ENCODE assay signal across 9 cellular contexts in genomic region chr5:157366741-157367684, GRCh38.
DNase-seq lines count a peak whose midpoint lies in the region; ATAC-seq and TF ChIP-seq lines count a peak whose summit lies in the region.
"Had no signal": no experiment of that assay in that cellular context is flagged by ENCODE, and none has a peak within 500 bp of the region (broad histone marks: within the 10 kb centered on the region; RNA-seq: fewer than 3 reads in every experiment).

No MANE protein-coding gene starts in this region.

- no peak overlapping the region for H3K4me3 ChIP-seq in tibial artery

- intact Hi-C loops in tibial artery (cut with DNase I; ENCODE audit: low total_unique reads) = loop anchor here (1.0 to 5.0 kb wide), 2 partner anchors 110 to 351 kb away; no protein-coding TSS in a partner anchor

- H3K9me3 Mint-ChIP-seq in activated T-cell treated with anti-CD3 and anti-CD28 coated beads, Interleukin-2, amount 50 U/mL, for 24 hours = no peaks in the 10 kb centered on the region
- H3K9me3 Mint-ChIP-seq in activated T-cell treated with anti-CD3 and anti-CD28 coated beads, Interleukin-2, amount 50 U/mL, for 4 hours = no peaks in the 10 kb centered on the region
- no peaks in the 10 kb centered on the region for H3K9me3 Mint-ChIP-seq in activated naive CD8-positive, alpha-beta T cell treated with anti-CD3 and anti-CD28 coated beads for 36 hours
- H3K9me3 Mint-ChIP-seq: T-helper 1 cell treated with Interleukin-12 subunit alpha and Interleukin-12 subunit beta and Interleukin-4 antibody, amounts not matched to agents 30 μg/mL and 1 μg/mL, for 36 hours had no signal

- no peaks in the 10 kb centered on the region for H3K27me3 ChIP-seq in tibial artery

- peaks cover 20% of the 10 kb centered on the region for H3K4me1 Mint-ChIP-seq in activated T-cell treated with anti-CD3 and anti-CD28 coated beads, Interleukin-2, amount 50 U/mL, for 24 hours (ENCODE audit: low read depth)
- H3K4me1 Mint-ChIP-seq in activated T-cell treated with anti-CD3 and anti-CD28 coated beads, Interleukin-2, amount 50 U/mL, for 4 hours (ENCODE audit: low read depth) = peaks cover 1% of the 10 kb centered on the region
- peaks cover 6% of the 10 kb centered on the region for H3K4me1 Mint-ChIP-seq in activated naive CD8-positive, alpha-beta T cell treated with anti-CD3 and anti-CD28 coated beads for 36 hours

- H3K36me3 Mint-ChIP-seq in activated T-cell treated with anti-CD3 and anti-CD28 coated beads, Interleukin-2, amount 50 U/mL, for 24 hours (ENCODE audit: low read depth) = peaks cover 94% of the 10 kb centered on the region
- peaks cover 53% of the 10 kb centered on the region for H3K36me3 Mint-ChIP-seq in activated T-cell treated with anti-CD3 and anti-CD28 coated beads, Interleukin-2, amount 50 U/mL, for 4 hours (ENCODE audit: insufficient read depth)
- peaks cover 27% of the 10 kb centered on the region for H3K36me3 Mint-ChIP-seq in activated naive CD8-positive, alpha-beta T cell treated with anti-CD3 and anti-CD28 coated beads for 36 hours

- peak overlapping the region; percentile 83 for H3K27ac Mint-ChIP-seq in activated T-cell treated with anti-CD3 and anti-CD28 coated beads, Interleukin-2, amount 50 U/mL, for 24 hours
- H3K27ac Mint-ChIP-seq in activated naive CD8-positive, alpha-beta T cell treated with anti-CD3 and anti-CD28 coated beads for 36 hours = peak overlapping the region; percentile 68
- H3K27ac Mint-ChIP-seq: T-helper 1 cell treated with Interleukin-12 subunit alpha and Interleukin-12 subunit beta and Interleukin-4 antibody, amounts not matched to agents 30 μg/mL and 1 μg/mL, for 36 hours had no signal

- H3K9me3 ChIP-seq in tibial artery = no peaks in the 10 kb centered on the region

- no peak for ATAC-seq in activated T-cell treated with anti-CD3 and anti-CD28 coated beads, Interleukin-2, amount 50 U/mL, for 4 hours
- no peak for ATAC-seq in GM18519 (IDR thresholded peaks at IDR 0.05; ENCODE audit: low FRiP score, unreplicated experiment)
- no peak for ATAC-seq in HG03039 (IDR thresholded peaks at IDR 0.05; ENCODE audit: unreplicated experiment)

- H3K36me3 ChIP-seq in tibial artery = no peaks in the 10 kb centered on the region

- TF ChIP-seq CTCF in tibial artery (IDR thresholded peaks at IDR 0.05) = peak; percentile 71 to 76

- no peak for DNase-seq in activated T-cell treated with anti-CD3 and anti-CD28 coated beads, Interleukin-2, amount 50 U/mL, for 24 hours
- DNase-seq in activated T-cell treated with anti-CD3 and anti-CD28 coated beads, Interleukin-2, amount 50 U/mL, for 4 hours = no peak
- DNase-seq in activated naive CD8-positive, alpha-beta T cell treated with anti-CD3 and anti-CD28 coated beads for 36 hours = no peak
- DNase-seq in iPS-NIHi7 (ENCODE audit: extremely low spot score) = peak; percentile 79
- peak in 1 of 2 donors; percentile 46 for DNase-seq in tibial artery
- DNase-seq in NCI-H1105 treated with DMSO at 0.1 percent for 48 hours (lab: John Stamatoyannopoulos, UW) = no peak

- H3K27me3 Mint-ChIP-seq in activated T-cell treated with anti-CD3 and anti-CD28 coated beads, Interleukin-2, amount 50 U/mL, for 24 hours = no peaks in the 10 kb centered on the region
- no peaks in the 10 kb centered on the region for H3K27me3 Mint-ChIP-seq in activated T-cell treated with anti-CD3 and anti-CD28 coated beads, Interleukin-2, amount 50 U/mL, for 4 hours (ENCODE audit: low read depth)
- H3K27me3 Mint-ChIP-seq in activated naive CD8-positive, alpha-beta T cell treated with anti-CD3 and anti-CD28 coated beads for 36 hours = no peaks in the 10 kb centered on the region

- peak overlapping the region in 1 of 2 donors; percentile 58 for H3K27ac ChIP-seq in tibial artery

- no peak overlapping the region for H3K4me3 Mint-ChIP-seq in activated T-cell treated with anti-CD3 and anti-CD28 coated beads, Interleukin-2, amount 50 U/mL, for 24 hours
- no peak overlapping the region for H3K4me3 Mint-ChIP-seq in activated T-cell treated with anti-CD3 and anti-CD28 coated beads, Interleukin-2, amount 50 U/mL, for 4 hours
- H3K4me3 Mint-ChIP-seq in activated naive CD8-positive, alpha-beta T cell treated with anti-CD3 and anti-CD28 coated beads for 36 hours = no peak overlapping the region
- H3K4me3 Mint-ChIP-seq: T-helper 1 cell treated with Interleukin-12 subunit alpha and Interleukin-12 subunit beta and Interleukin-4 antibody, amounts not matched to agents 30 μg/mL and 1 μg/mL, for 36 hours had no signal

- H3K4me1 ChIP-seq in tibial artery = peaks cover 0 to 34% (median 3%) of the 10 kb centered on the region in 4 donors
